In genomic region chr2:188897096-188897495, GRCh38 we compare ENCODE assay signal across 13 cellular contexts.
DNase-seq lines count a peak whose midpoint lies in the region; ATAC-seq and TF ChIP-seq lines count a peak whose summit lies in the region.
"Had no signal": no experiment of that assay in that cellular context is flagged by ENCODE, and none has a peak within 500 bp of the region (broad histone marks: within the 10 kb centered on the region; RNA-seq: fewer than 3 reads in every experiment).

No MANE protein-coding gene starts in this region.

- H3K27ac Mint-ChIP-seq in activated CD4-positive, alpha-beta T cell treated with anti-CD3 and anti-CD28 coated beads for 36 hours = no peak overlapping the region
- H3K27ac Mint-ChIP-seq: stimulated activated naive CD8-positive, alpha-beta T cell treated with anti-CD3 and anti-CD28 coated beads, Interleukin-15, Interleukin-2, amounts not matched to agents 100 ng/mL and 50 ng/mL, for 24 hours had no signal

- H3K4me3 ChIP-seq in adipocyte (ENCODE audit: low read length) = peak overlapping the region; percentile 28
- no peak overlapping the region for H3K4me3 ChIP-seq in fibroblast of the aortic adventitia (ENCODE audit: low read depth, low read length)
- H3K4me3 ChIP-seq in transverse colon = no peak overlapping the region

- no peaks in the 10 kb centered on the region for H3K27me3 ChIP-seq in adipocyte (replicated peaks; ENCODE audit: control insufficient read depth, insufficient read depth, low read length)
- no peaks in the 10 kb centered on the region for H3K27me3 ChIP-seq in transverse colon

- POLR2A ChIA-PET in activated CD4-positive, alpha-beta T cell treated with anti-CD3 and anti-CD28 coated beads for 36 hours (lab: Charles Lee) = no interaction called here

- in situ Hi-C loops in transverse colon (cut with MboI; ENCODE audit: low pct_ligation_motif_present in 1 of 4, low pct_unique_long_range_greater_than_20kb in 1 of 4, low sequenced_read_pairs in 3 of 4) = no loop called here
- in situ Hi-C loops in KBM-7 (cut with MboI; ENCODE audit: low pct_unique_long_range_greater_than_20kb, low sequenced_read_pairs) = no loop called here

- CTCF ChIA-PET in activated CD4-positive, alpha-beta T cell treated with anti-CD3 and anti-CD28 coated beads for 36 hours (lab: Charles Lee) = no interaction called here

- H3K9me3 Mint-ChIP-seq in activated CD4-positive, alpha-beta T cell treated with anti-CD3 and anti-CD28 coated beads for 36 hours (ENCODE audit: low read depth) = no peaks in the 10 kb centered on the region
- H3K9me3 Mint-ChIP-seq: stimulated activated naive CD8-positive, alpha-beta T cell treated with anti-CD3 and anti-CD28 coated beads, Interleukin-15, Interleukin-2, amounts not matched to agents 100 ng/mL and 50 ng/mL, for 24 hours had no signal

- H3K9ac ChIP-seq in adipocyte (ENCODE audit: low read length) = peak overlapping the region; percentile 78
- H3K9ac ChIP-seq: SK-N-SH had no signal

- H3K27ac ChIP-seq in transverse colon = peak overlapping the region; percentile 56 to 67 (median 64)
- H3K27ac ChIP-seq: epithelial cell of prostate had no signal

- TF ChIP-seq CTCF in fibroblast of the aortic adventitia (IDR thresholded peaks at IDR 0.05; ENCODE audit: insufficient read depth, low read length) (no peak), transverse colon (IDR thresholded peaks at IDR 0.05) (no peak)

- no peak for TF ChIP-seq POLR2A in transverse colon (IDR thresholded peaks at IDR 0.05)

- H3K4me1 Mint-ChIP-seq in activated CD4-positive, alpha-beta T cell treated with anti-CD3 and anti-CD28 coated beads for 36 hours = no peaks in the 10 kb centered on the region

- H3K27me3 Mint-ChIP-seq in activated CD4-positive, alpha-beta T cell treated with anti-CD3 and anti-CD28 coated beads for 36 hours = peaks cover 3% of the 10 kb centered on the region
- H3K27me3 Mint-ChIP-seq: stimulated activated naive CD8-positive, alpha-beta T cell treated with anti-CD3 and anti-CD28 coated beads, Interleukin-15, Interleukin-2, amounts not matched to agents 100 ng/mL and 50 ng/mL, for 24 hours had no signal

- no peak for ATAC-seq in GM19035 (IDR thresholded peaks at IDR 0.05; ENCODE audit: unreplicated experiment)
- ATAC-seq in activated CD4-positive, alpha-beta T cell treated with anti-CD3 and anti-CD28 coated beads for 36 hours = no peak

- H3K4me3 Mint-ChIP-seq in activated CD4-positive, alpha-beta T cell treated with anti-CD3 and anti-CD28 coated beads for 36 hours = no peak overlapping the region
- H3K4me3 Mint-ChIP-seq: stimulated activated naive CD8-positive, alpha-beta T cell treated with anti-CD3 and anti-CD28 coated beads, Interleukin-15, Interleukin-2, amounts not matched to agents 100 ng/mL and 50 ng/mL, for 24 hours had no signal

- no peak for TF ChIP-seq EP300 in transverse colon (IDR thresholded peaks at IDR 0.05; ENCODE audit: low read depth)

- H3K36me3 ChIP-seq in adipocyte (ENCODE audit: control insufficient read depth, insufficient read depth, low read length, severe bottlenecking) (no peaks in the 10 kb centered on the region), transverse colon (no peaks in the 10 kb centered on the region)

- intact Hi-C loops in transverse colon (cut with DNase I; ENCODE audit: low total_unique reads) = loop anchor here (10.0 kb wide), 1 partner anchor 68 kb away; no protein-coding TSS in a partner anchor
- intact Hi-C loops in activated CD4-positive, alpha-beta T cell treated with anti-CD3 and anti-CD28 coated beads for 36 hours (cut with DNase I, micrococcal nuclease) = no loop called here

- WGBS in transverse colon (ENCODE audit: low coverage in 1 of 2), 2 donors = 34 to 36% methylated on average over 3 of the region's 3 CpGs

- H3K4me1 ChIP-seq in adipocyte (ENCODE audit: control insufficient read depth, insufficient read depth, low read length) (peaks cover 64% of the 10 kb centered on the region), transverse colon (peaks cover 0 to 11% (median 0%) of the 10 kb centered on the region in 4 donors)

- no peaks in the 10 kb centered on the region for H3K9me3 ChIP-seq in adipocyte (ENCODE audit: control insufficient read depth, low read length)
- H3K9me3 ChIP-seq in transverse colon = no peaks in the 10 kb centered on the region
- H3K9me3 ChIP-seq: SK-N-SH had no signal

- no peaks in the 10 kb centered on the region for H3K36me3 Mint-ChIP-seq in activated CD4-positive, alpha-beta T cell treated with anti-CD3 and anti-CD28 coated beads for 36 hours (ENCODE audit: low read depth)

- DNase-seq in adipocyte (ENCODE audit: low read depth) (peak; percentile 79), fibroblast of the aortic adventitia (ENCODE audit: low read depth) (peak; percentile 92), myocyte (ENCODE audit: low read depth) (peak; percentile 53), transverse colon (no peak), COLO829 (ENCODE audit: low spot score) (no peak), KBM-7 (no peak)
- no peak for DNase-seq in activated CD4-positive, alpha-beta T cell treated with anti-CD3 and anti-CD28 coated beads for 36 hours
- DNase-seq: activated naive CD4-positive, alpha-beta T cell treated with Interleukin-2 at 50 U/mL for 16 hours; cerebellar nuclear complex; SK-N-SH had no signal

Comparison
In these comparisons a context has a peak if more than half of its experiments do, and no peak if none do; other contexts are left out.
1. DNase-seq: peak in adipocyte (single experiment), fibroblast of the aortic adventitia (single experiment) and myocyte (single experiment); none in transverse colon (single experiment), activated CD4-positive, alpha-beta T cell treated with anti-CD3 and anti-CD28 coated beads for 36 hours (single experiment), COLO829 (single experiment) and KBM-7 (single experiment).